Comparison of ENCODE assay signal across 8 cellular contexts in the genomic region with DNA sequence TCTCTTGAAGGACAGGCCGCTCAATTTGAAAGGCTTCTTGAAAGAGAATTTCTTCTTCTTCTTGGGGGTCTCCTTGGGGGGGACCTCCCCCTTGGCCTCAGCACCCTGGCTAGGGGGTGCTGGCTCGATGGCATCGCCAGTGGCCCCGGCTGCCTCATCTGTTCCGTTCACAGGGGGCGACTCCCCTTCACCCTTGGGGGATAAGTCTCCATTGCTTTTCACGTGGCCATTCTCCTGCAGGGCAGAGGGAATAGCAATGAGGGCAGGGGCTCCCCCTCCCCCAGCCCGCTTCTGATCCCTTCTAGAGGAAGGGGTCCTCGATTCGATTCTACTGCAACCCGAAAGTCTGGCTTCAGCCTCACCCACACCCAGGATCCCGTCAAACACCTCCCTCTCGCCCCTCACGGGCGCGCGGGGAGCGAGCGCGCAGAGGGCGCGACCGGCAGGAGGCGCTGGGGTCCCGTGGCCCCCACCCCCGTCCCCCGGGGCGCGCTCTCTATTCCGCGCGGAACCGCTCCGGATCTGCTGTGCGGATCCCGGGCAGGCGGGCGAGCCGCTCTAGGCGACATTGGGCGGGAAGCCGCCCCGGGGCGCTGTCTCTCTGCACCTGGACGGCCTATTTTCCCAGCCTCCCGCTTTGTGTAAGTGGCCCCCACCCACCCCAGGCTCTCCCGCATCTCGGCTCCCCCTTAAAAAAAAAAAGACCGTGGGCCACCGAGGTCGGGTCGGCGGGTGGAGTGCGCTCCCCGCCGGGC. TPM values are rescaled to one million over a fixed set of nuclear protein-coding genes. Genes with fewer than 3 reads are reported as not detected.
A peak's percentile ranks its signal among the peaks of the same experiment; 100 is the strongest.
DNase-seq lines count a peak whose midpoint lies in the region; ATAC-seq, FAIRE-seq and TF ChIP-seq lines count a peak whose summit lies in the region.

No MANE protein-coding gene starts in this region.

- H3K4me2 ChIP-seq in astrocyte (ENCODE audit: low read length): peak overlapping the region; percentile 87

- DNase-seq in GM06990 (ENCODE audit: extremely low read depth, insufficient read length): peak; percentile 82
- peak; percentile 63 for DNase-seq in T follicular helper cell (ENCODE audit: low read depth)
- DNase-seq in astrocyte (ENCODE audit: low read depth): no peak
- DNase-seq in GOT3 (lab: John Stamatoyannopoulos, UW): no peak

- peak; percentile 18 for ATAC-seq in HG03432 (IDR thresholded peaks at IDR 0.05; ENCODE audit: unreplicated experiment)
- no peak for ATAC-seq in HG02610 (IDR thresholded peaks at IDR 0.05; ENCODE audit: unreplicated experiment)

- H4K20me1 ChIP-seq in astrocyte (ENCODE audit: insufficient read depth, low read length): peaks cover 60% of the 10 kb centered on the region

- H3K4me1 Mint-ChIP-seq in astrocyte (ENCODE audit: low read depth, unreplicated experiment): peaks cover 40% of the 10 kb centered on the region

- H3K9me3 Mint-ChIP-seq in astrocyte (ENCODE audit: unreplicated experiment): no peaks in the 10 kb centered on the region

- TF ChIP-seq CTCF in GM06990 (IDR thresholded peaks at IDR 0.05; ENCODE audit: insufficient read depth, low read length, poor library complexity, severe bottlenecking) (peak; percentile 61), astrocyte (IDR thresholded peaks at IDR 0.05; ENCODE audit: insufficient read depth, low read depth, low read length) (peak; percentile 39)

- peaks cover 47% of the 10 kb centered on the region for H3K4me1 ChIP-seq in astrocyte (ENCODE audit: insufficient read depth, low read length)
- H3K4me1 ChIP-seq in iPS-15b (ENCODE audit: control insufficient read depth, insufficient read depth, low read length): peaks cover 12% of the 10 kb centered on the region

- peak overlapping the region; percentile 95 for H3K4me3 Mint-ChIP-seq in astrocyte (ENCODE audit: unreplicated experiment)

- peaks cover 21% of the 10 kb centered on the region for H3K36me3 ChIP-seq in GM06990 (ENCODE audit: control insufficient read depth, insufficient read depth, low read length)
- H3K36me3 ChIP-seq in astrocyte (ENCODE audit: insufficient read depth, low read length): peaks cover 22% of the 10 kb centered on the region
- H3K36me3 ChIP-seq in iPS-15b (ENCODE audit: control insufficient read depth, insufficient read depth, low read length): peaks cover 31% of the 10 kb centered on the region

- no peaks in the 10 kb centered on the region for H3K27me3 Mint-ChIP-seq in astrocyte (ENCODE audit: low read depth, unreplicated experiment)

- peaks cover 27% of the 10 kb centered on the region for H3K36me3 Mint-ChIP-seq in astrocyte (ENCODE audit: low read depth, unreplicated experiment)

- H3K4me3 ChIP-seq in GM06990 (replicated peaks; ENCODE audit: low read depth, low read length) (peak overlapping the region; percentile 79), astrocyte (ENCODE audit: insufficient read depth, low read depth, low read length) (peak overlapping the region; percentile 90), iPS-15b (ENCODE audit: low read depth, low read length) (peak overlapping the region; percentile 85), skin epidermis (peak overlapping the region; percentile 57 to 79 (median 69))

- FAIRE-seq in astrocyte (lab: Jason Lieb, UNC): no peak

- H3K27ac ChIP-seq in astrocyte (ENCODE audit: low read depth, low read length) (peak overlapping the region; percentile 69), skin epidermis (peak overlapping the region; percentile 7 to 89 (median 79))

- H3K27me3 ChIP-seq in GM06990 (replicated peaks; ENCODE audit: control insufficient read depth, insufficient read depth, low read length): no peaks in the 10 kb centered on the region
- no peaks in the 10 kb centered on the region for H3K27me3 ChIP-seq in astrocyte (ENCODE audit: insufficient read depth, low read length)
- H3K27me3 ChIP-seq in iPS-15b (ENCODE audit: control insufficient read depth, insufficient read depth, low read length): peaks cover 4% of the 10 kb centered on the region

- H2AFZ ChIP-seq in astrocyte (ENCODE audit: low read depth, low read length): no peak overlapping the region

- H3K9me3 ChIP-seq in astrocyte (ENCODE audit: insufficient read depth, low read depth, low read length): no peaks in the 10 kb centered on the region
- no peaks in the 10 kb centered on the region for H3K9me3 ChIP-seq in iPS-15b (ENCODE audit: control insufficient read depth, insufficient read depth, low read length)

- H3K9ac ChIP-seq in astrocyte (ENCODE audit: low read length) (peak overlapping the region; percentile 90), iPS-15b (ENCODE audit: low read depth, low read length) (peak overlapping the region; percentile 88)

- H3K27ac Mint-ChIP-seq in astrocyte (ENCODE audit: unreplicated experiment): peak overlapping the region; percentile 73

- H3K79me2 ChIP-seq in astrocyte (ENCODE audit: insufficient read depth, low read length): peaks cover 36% of the 10 kb centered on the region

RNA-seq across cellular contexts. Expression of a gene that starts 1.0 kb away (rescaled TPM):
- total RNA-seq in astrocyte: 185 and 213 TPM in 2 replicates

RNA-seq across cellular contexts. Expression of a gene that starts 27.2 kb away (rescaled TPM):
- 3.5 and 4.2 TPM in 2 replicates for total RNA-seq in astrocyte

RNA-seq across cellular contexts. Expression of a gene that starts 27.3 kb away (rescaled TPM):
- 0.32 and 0.87 TPM in 2 replicates for total RNA-seq in astrocyte

RNA-seq across cellular contexts. Expression of a gene that starts 43.2 kb away (rescaled TPM):
- 94.1 and 99.6 TPM in 2 replicates for total RNA-seq in astrocyte

RNA-seq across cellular contexts. Expression of a gene that starts 59.2 kb away (rescaled TPM):
- total RNA-seq in astrocyte: 71.9 and 73.1 TPM in 2 replicates

Comparison
In these comparisons a context has a peak if more than half of its experiments do, and no peak if none do; other contexts are left out.
1. DNase-seq: peak in GM06990 (single experiment) and T follicular helper cell (single experiment); none in astrocyte (single experiment) and GOT3 (single experiment).
2. Peak in every context shown above with its lines, with median percentiles within 50 percentile points of each other: H3K4me3 ChIP-seq.